10 cellular contexts compared by ENCODE assay signal in the genomic region with DNA sequence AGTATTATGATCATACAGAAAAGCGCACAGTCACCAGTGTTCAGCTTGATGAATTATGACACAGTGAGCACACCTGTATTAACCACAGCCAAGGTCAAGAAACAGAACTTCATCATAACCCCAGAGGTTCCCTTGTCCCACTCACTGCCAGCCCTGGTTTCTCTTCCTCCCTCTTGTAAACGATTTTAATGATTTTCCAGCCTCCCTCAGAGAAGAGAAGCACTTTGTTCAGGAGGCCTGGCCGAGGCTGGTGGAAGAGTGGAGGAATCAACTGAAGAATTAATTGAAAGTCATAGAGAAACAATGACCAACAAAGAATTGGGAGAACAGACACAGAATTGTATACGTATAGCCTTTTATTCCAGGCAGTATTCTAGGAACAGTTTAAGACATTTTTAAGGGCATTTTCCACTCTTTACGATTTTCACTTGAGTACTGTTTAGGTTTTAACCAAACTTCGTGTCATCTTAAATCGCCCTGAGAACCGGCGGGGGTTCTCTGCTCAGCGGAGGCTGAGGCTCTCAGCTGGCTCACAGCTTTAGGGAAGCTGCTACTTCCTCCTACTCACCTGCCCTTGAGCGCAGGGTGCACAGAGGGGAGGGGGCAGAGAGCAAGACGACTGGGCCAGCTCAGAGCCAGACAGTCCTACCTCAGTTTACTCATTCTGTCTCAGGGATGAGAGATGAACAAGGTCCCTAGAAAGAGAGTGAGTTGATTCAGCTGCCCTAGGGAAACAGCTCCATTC.
DNase-seq lines count a peak whose midpoint lies in the region; ATAC-seq and TF ChIP-seq lines count a peak whose summit lies in the region.
"Had no signal": no experiment of that assay in that cellular context is flagged by ENCODE, and none has a peak within 500 bp of the region (broad histone marks: within the 10 kb centered on the region; RNA-seq: fewer than 3 reads in every experiment).

No MANE protein-coding gene starts in this region.

- no peak for TF ChIP-seq CTCF in WERI-Rb-1 (IDR thresholded peaks at IDR 0.05; ENCODE audit: low read depth, low read length)

- H3K4me3 ChIP-seq in BLaER1 (no peak overlapping the region), WERI-Rb-1 (ENCODE audit: low read depth, low read length) (no peak overlapping the region)

- ATAC-seq in GM19023 (IDR thresholded peaks at IDR 0.05; ENCODE audit: unreplicated experiment) (peak; percentile 50), HG02884 (IDR thresholded peaks at IDR 0.05; ENCODE audit: unreplicated experiment) (peak; percentile 47)

- peak overlapping the region; percentile 32 for H3K27ac ChIP-seq in BLaER1
- H3K27ac ChIP-seq in WERI-Rb-1, result no peak overlapping the region

- H3K9ac ChIP-seq in BLaER1, result no peak overlapping the region

- H4K20me1 ChIP-seq in BLaER1, result no peaks in the 10 kb centered on the region

- H3K36me3 ChIP-seq in BLaER1, result no peaks in the 10 kb centered on the region
- no peaks in the 10 kb centered on the region for H3K36me3 ChIP-seq in WERI-Rb-1

- H3K4me1 ChIP-seq in BLaER1, result peaks cover 54% of the 10 kb centered on the region

- DNase-seq in NOMO-1 treated with dmso at 0.1 percent for 144 hours (lab: John Stamatoyannopoulos, UW; ENCODE audit: unreplicated experiment) (peak; percentile 18), DMS 273 (lab: John Stamatoyannopoulos, UW; ENCODE audit: unreplicated experiment) (no peak), NCI-H2029 treated with DMSO at 0.1 percent for 48 hours (lab: John Stamatoyannopoulos, UW) (no peak), WERI-Rb-1 (no peak), medulla oblongata (ENCODE audit: extremely low spot score) (no peak)
- DNase-seq: activated T-cell treated with anti-CD3 and anti-CD28 coated beads, Interleukin-2, amount 50 U/mL, for 48 hours; CD8-positive, alpha-beta memory T cell had no signal

- H3K9me3 ChIP-seq in BLaER1 (peaks cover 30% of the 10 kb centered on the region), WERI-Rb-1 (ENCODE audit: severe bottlenecking) (no peaks in the 10 kb centered on the region)

- peak overlapping the region; percentile 92 for H3K4me2 ChIP-seq in BLaER1

- H3K27me3 ChIP-seq in BLaER1 (no peaks in the 10 kb centered on the region), WERI-Rb-1 (ENCODE audit: insufficient read depth, low read depth, severe bottlenecking) (no peaks in the 10 kb centered on the region)
